Comparison of ENCODE assay signal across 8 cellular contexts in genomic region chr4:5863461-5864113, GRCh38. TPM values are rescaled to one million over a fixed set of nuclear protein-coding genes. Genes with fewer than 3 reads are reported as not detected.
A peak's percentile ranks its signal among the peaks of the same experiment; 100 is the strongest.
DNase-seq lines count a peak whose midpoint lies in the region; ATAC-seq and TF ChIP-seq lines count a peak whose summit lies in the region.
"Had no signal": no experiment of that assay in that cellular context is flagged by ENCODE, and none has a peak within 500 bp of the region (broad histone marks: within the 10 kb centered on the region; RNA-seq: fewer than 3 reads in every experiment).

No MANE protein-coding gene starts in this region.

- H3K9me3 Mint-ChIP-seq in chondrocyte (ENCODE audit: low read depth), result no peaks in the 10 kb centered on the region

- no peaks in the 10 kb centered on the region for H3K9me3 ChIP-seq in Panc1 (ENCODE audit: control insufficient read depth, insufficient read depth, low read depth, low read length)

- no peaks in the 10 kb centered on the region for H3K27me3 Mint-ChIP-seq in chondrocyte (ENCODE audit: low read depth)

- TF ChIP-seq CTCF in Panc1 (IDR thresholded peaks at IDR 0.05) (no peak), chondrocyte (IDR thresholded peaks at IDR 0.05) (no peak)

- POLR2A ChIA-PET in Panc1 (lab: Charles Lee), result no interaction called here

- peak overlapping the region; percentile 89 for H3K27ac Mint-ChIP-seq in chondrocyte (ENCODE audit: unreplicated experiment)

- intact Hi-C loops in Panc1 (cut with micrococcal nuclease; ENCODE audit: unreplicated experiment), result no loop called here

- CTCF ChIA-PET in Panc1 (lab: Charles Lee), result no interaction called here

- no peaks in the 10 kb centered on the region for H3K36me3 ChIP-seq in Panc1 (ENCODE audit: control insufficient read depth, insufficient read depth, low read length)

- no TSS peak for BruUV-seq in Panc1 (replicated peaks; lab: Mats Ljungman, UMichigan)

- H3K4me1 ChIP-seq in Panc1 (ENCODE audit: control insufficient read depth, insufficient read depth, low read length), result no peaks in the 10 kb centered on the region

- H3K4me1 Mint-ChIP-seq in chondrocyte (ENCODE audit: low read depth), result peaks cover 15% of the 10 kb centered on the region

- DNase-seq in H4 (ENCODE audit: low spot score) (peak; percentile 88), Panc1 (ENCODE audit: low read depth, low spot score) (peak; percentile 68), chondrocyte (ENCODE audit: low spot score) (no peak), NCI-H748 (lab: John Stamatoyannopoulos, UW; ENCODE audit: unreplicated experiment) (no peak), NCI-H128 (lab: John Stamatoyannopoulos, UW; ENCODE audit: unreplicated experiment) (no peak)
- peak; percentile 54 to 70 for DNase-seq in stimulated activated CD4-positive, alpha-beta T cell treated with anti-CD3 and anti-CD28 coated beads, Interleukin-2, amount 100 ng/mL, for 24 hours

- in situ Hi-C loops in Panc1 (cut with HindIII; ENCODE audit: low pct_unique_long_range_greater_than_20kb, low sequenced_read_pairs), result no loop called here

- H3K4me3 ChIP-seq in Panc1 (ENCODE audit: low read depth in 2 of 2, low read length in 2 of 2), result no peak overlapping the region
- H3K4me3 ChIP-seq: lung had no signal

- peaks cover 4% of the 10 kb centered on the region for H3K36me3 Mint-ChIP-seq in chondrocyte (ENCODE audit: low read depth)

- no peak overlapping the region for H3K4me3 Mint-ChIP-seq in chondrocyte (ENCODE audit: unreplicated experiment)

- H3K27ac ChIP-seq in Panc1 (ENCODE audit: low read length), result no peak overlapping the region

- ATAC-seq in Panc1 (peak; percentile 79), GM18870 (IDR thresholded peaks at IDR 0.05; ENCODE audit: unreplicated experiment) (no peak)

- peaks cover 3% of the 10 kb centered on the region; the same call in 1 of the 2 replicates for H3K27me3 ChIP-seq in Panc1 (ENCODE audit: control insufficient read depth, insufficient read depth, low read length)

RNA-seq across cellular contexts. Expression of gene CRMP1, which starts 29.3 kb away (rescaled TPM):
- total RNA-seq in H4 (2014; rRNA removed; shearing (Covaris generic)), result 33.0 and 37.7 TPM in 2 replicates
- total RNA-seq in Panc1 (2021; ENCODE audit: unreplicated experiment) (0.28 TPM), chondrocyte (36.6 to 59.5 TPM (median 57.7 TPM) in 3 replicates)
- 2.4 TPM for polyA plus RNA-seq in Panc1 (2012; ENCODE audit: insufficient read length)

Comparison
In these comparisons a context has a peak if more than half of its experiments do, and no peak if none do; other contexts are left out.
1. DNase-seq: peak in H4 (single experiment), Panc1 (single experiment) and stimulated activated CD4-positive, alpha-beta T cell treated with anti-CD3 and anti-CD28 coated beads, Interleukin-2, amount 100 ng/mL, for 24 hours (2 of 2); none in chondrocyte (single experiment), NCI-H748 (single experiment) and NCI-H128 (single experiment).
2. RNA of gene CRMP1, which starts 29.3 kb away (total RNA-seq): 36.6 to 59.5 TPM in chondrocyte and 33.0 to 37.7 TPM in H4; 0.28 TPM in Panc1 (single experiment); every median in the first group is over 10 times any median in the second.